8 cellular contexts compared by ENCODE assay signal in the genomic region with DNA sequence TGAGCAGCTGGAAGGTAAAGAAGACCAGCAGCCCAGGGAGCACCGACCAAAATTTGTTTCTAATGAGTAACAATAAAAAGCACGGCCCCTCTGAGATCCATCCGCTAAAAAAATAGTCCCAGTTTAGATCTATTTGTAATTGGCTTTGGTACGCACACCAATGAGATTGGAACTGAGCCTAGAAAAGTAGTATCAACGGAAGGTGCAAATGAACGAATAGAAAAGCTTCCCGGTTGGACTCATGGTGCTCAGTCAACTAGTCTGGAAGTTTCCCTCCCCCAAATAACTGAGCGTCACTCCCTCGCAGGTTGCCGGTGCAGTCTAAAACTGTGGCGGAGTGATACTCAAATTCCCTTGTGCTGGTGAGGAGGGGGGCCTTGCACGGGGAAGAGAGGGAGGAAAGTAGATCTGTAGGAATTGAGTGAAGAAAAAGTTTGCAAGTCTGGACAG. TPM values are rescaled to one million over a fixed set of nuclear protein-coding genes. Genes with fewer than 3 reads are reported as not detected.
DNase-seq lines count a peak whose midpoint lies in the region; ATAC-seq and TF ChIP-seq lines count a peak whose summit lies in the region.

TSS of gene COL4A5 (plus strand) at position 405 of the 450 bp plus-strand sequence. CDS start 288 bp downstream, outside the sequence.

- H3K27ac Mint-ChIP-seq in activated naive CD8-positive, alpha-beta T cell treated with anti-CD3 and anti-CD28 coated beads, Interleukin-2, amount 50 U/mL, for 24 hours: no peak within 1 kb of the TSS

- no peaks in the 10 kb centered on the region for H3K4me1 Mint-ChIP-seq in activated naive CD8-positive, alpha-beta T cell treated with anti-CD3 and anti-CD28 coated beads, Interleukin-2, amount 50 U/mL, for 24 hours

- H3K4me1 ChIP-seq in ovary (ENCODE audit: insufficient read depth): no peaks in the 10 kb centered on the region

- peak within 1 kb of the TSS in 1 of 2 donors; percentile 3 for H3K27ac ChIP-seq in ovary

- TF ChIP-seq EP300 in ovary (IDR thresholded peaks at IDR 0.05): no peak

- H3K27me3 ChIP-seq in ovary: no peaks in the 10 kb centered on the region

- H3K4me3 ChIP-seq in ovary: peak within 1 kb of the TSS; percentile 43

- no peaks in the 10 kb centered on the region for H3K36me3 ChIP-seq in ovary

- WGBS in ovary, 3 donors: 15 to 27% (median 17%) methylated on average over 12 of the region's 12 CpGs

- intact Hi-C loops in cardiac septum (cut with DNase I) (loop anchor here (10.0 kb wide), 1 partner anchor 135 kb away; no protein-coding TSS in a partner anchor), ovary (cut with DNase I) (no loop called here)

- no peak for TF ChIP-seq CTCF in ovary (IDR thresholded peaks at IDR 0.05)

- H3K9me3 ChIP-seq in ovary: no peaks in the 10 kb centered on the region

- H3K36me3 Mint-ChIP-seq in activated naive CD8-positive, alpha-beta T cell treated with anti-CD3 and anti-CD28 coated beads, Interleukin-2, amount 50 U/mL, for 24 hours (ENCODE audit: low read depth): no peaks in the 10 kb centered on the region

- peak within 1 kb of the TSS; percentile 21 for H3K4me3 Mint-ChIP-seq in activated naive CD8-positive, alpha-beta T cell treated with anti-CD3 and anti-CD28 coated beads, Interleukin-2, amount 50 U/mL, for 24 hours

- no peak for ATAC-seq in activated naive CD8-positive, alpha-beta T cell treated with anti-CD3 and anti-CD28 coated beads, Interleukin-2, amount 50 U/mL, for 24 hours
- ATAC-seq in GM21381 (IDR thresholded peaks at IDR 0.05; ENCODE audit: unreplicated experiment): no peak
- no peak for ATAC-seq in GM21528 (IDR thresholded peaks at IDR 0.05; ENCODE audit: low FRiP score, unreplicated experiment)

- TF ChIP-seq POLR2A in ovary (IDR thresholded peaks at IDR 0.05): no peak

- no peaks in the 10 kb centered on the region for H3K9me3 Mint-ChIP-seq in activated naive CD8-positive, alpha-beta T cell treated with anti-CD3 and anti-CD28 coated beads, Interleukin-2, amount 50 U/mL, for 24 hours

- DNase-seq in GDM1 (lab: John Stamatoyannopoulos, UW) (peak; percentile 54), NCI-H1930 (lab: John Stamatoyannopoulos, UW) (peak; percentile 62 to 65), cardiac septum (ENCODE audit: low spot score) (no peak), ovary (peak; percentile 49 to 71 (median 62)), GM19238 (ENCODE audit: insufficient read length, low spot score) (no peak)
- no peak for DNase-seq in activated naive CD8-positive, alpha-beta T cell treated with anti-CD3 and anti-CD28 coated beads, Interleukin-2, amount 50 U/mL, for 24 hours

- H3K27me3 Mint-ChIP-seq in activated naive CD8-positive, alpha-beta T cell treated with anti-CD3 and anti-CD28 coated beads, Interleukin-2, amount 50 U/mL, for 24 hours: peaks cover 19% of the 10 kb centered on the region

RNA-seq across cellular contexts. Expression of gene COL4A5, which starts in this region (rescaled TPM):
- 14.0 TPM for total RNA-seq in cardiac septum
- total RNA-seq in ovary: 10 to 100 TPM; 18.8 to 75.9 (median 45.3) TPM
- 10 to 100 TPM; 10.2 to 63.0 TPM for polyA plus RNA-seq in ovary

Comparison
In these comparisons a context has a peak if more than half of its experiments do, and no peak if none do; other contexts are left out.
1. DNase-seq: peak in GDM1 (single experiment), NCI-H1930 (2 of 2) and ovary (5 of 5); none in activated naive CD8-positive, alpha-beta T cell treated with anti-CD3 and anti-CD28 coated beads, Interleukin-2, amount 50 U/mL, for 24 hours (single experiment), cardiac septum (single experiment) and GM19238 (single experiment).